32 cellular contexts compared by ENCODE assay signal in genomic region chr1:174103766-174104165, GRCh38.
"Had no signal": no experiment of that assay in that cellular context is flagged by ENCODE, and none has a peak within 500 bp of the region (broad histone marks: within the 10 kb centered on the region; RNA-seq: fewer than 3 reads in every experiment).

No MANE protein-coding gene starts in this region.

- ATAC-seq: Panc1, Right ventricle myocardium inferior, SK-N-SH treated with all-trans-retinoic acid at 6 μM for 48 hours, T-cell had no signal

- FAIRE-seq: RCC 7860 had no signal

- H3K36me3 ChIP-seq: SJCRH30 had no signal

- H2AFZ ChIP-seq: PC-9 had no signal

- H3K9me3 ChIP-seq: SJCRH30 had no signal

- H3K4me3 ChIP-seq: PC-9, SJCRH30, SK-N-MC had no signal

- H3K4me2 ChIP-seq: PC-9 had no signal

- H3K4me1 ChIP-seq: SJCRH30 had no signal

- H3K27ac ChIP-seq: PC-9, RWPE1, SJCRH30, SK-N-MC had no signal

- DNase-seq: Karpas-422, MM.1S, MV-4-11, NCI-H1092, NCI-H1105, NCI-H1417 treated with DMSO at 0.1 percent for 48 hours, NCI-H1436 treated with DMSO at 0.1 percent for 48 hours, NCI-H1694 treated with DMSO at 0.1 percent for 48 hours, NCI-H187 treated with DMSO at 0.1 percent for 48 hours, NCI-H2029, NCI-H2081, NCI-H2171 treated with DMSO at 0.1 percent for 48 hours, NCI-H2227 treated with DMSO at 0.1 percent for 48 hours, NCI-H345, NCI-H446 treated with DMSO at 0.1 percent for 48 hours, NCI-H510A, NCI-H524, NCI-H526, NCI-H69, NCI-H748 treated with DMSO at 0.1 percent for 48 hours, NCI-H82, PC-9, SHP77, SIG-M5, SJCRH30, T-cell had no signal

- H3K27me3 ChIP-seq: SJCRH30 had no signal
